Comparison of ENCODE assay signal across 8 cellular contexts in the genomic region with DNA sequence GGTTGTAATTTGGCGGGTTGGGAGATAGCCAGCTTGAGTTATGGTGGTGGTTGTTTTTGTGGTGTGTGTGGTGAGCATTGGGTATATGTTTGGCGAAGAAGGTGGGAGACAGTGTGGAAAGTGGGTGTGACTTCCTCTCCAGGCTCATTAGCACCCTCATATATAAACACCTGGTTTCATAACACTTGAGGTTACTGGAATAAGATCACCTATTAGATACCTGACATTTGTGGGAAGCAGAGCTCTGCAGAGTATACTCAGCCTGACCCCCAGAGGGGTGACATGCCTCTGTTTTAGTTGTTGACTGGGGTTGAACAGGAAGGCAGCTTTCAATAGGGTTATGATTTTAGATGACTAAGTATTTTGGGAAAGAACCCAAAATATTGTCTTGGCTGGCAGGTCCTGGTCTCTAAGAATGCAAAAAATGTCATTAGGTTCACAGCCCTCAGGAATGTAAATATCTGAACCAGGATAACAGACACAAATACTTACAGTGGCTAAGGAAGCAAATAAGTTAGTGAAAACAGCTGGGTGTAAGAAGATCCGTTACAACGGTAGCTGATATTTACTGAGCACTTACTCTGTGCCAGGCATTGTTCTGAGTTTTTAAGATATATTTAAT. TPM values are rescaled to one million over a fixed set of nuclear protein-coding genes. Genes with fewer than 3 reads are reported as not detected.
A peak's percentile ranks its signal among the peaks of the same experiment; 100 is the strongest.
DNase-seq lines count a peak whose midpoint lies in the region; ATAC-seq and TF ChIP-seq lines count a peak whose summit lies in the region.

No MANE protein-coding gene starts in this region.

- intact Hi-C loops in CD14-positive monocyte (cut with micrococcal nuclease), result no loop called here

- H3K4me2 ChIP-seq in skeletal muscle satellite cell (ENCODE audit: low read length), result peak overlapping the region; percentile 15

- H3K9ac ChIP-seq in skeletal muscle satellite cell (ENCODE audit: low read depth, low read length), result peak overlapping the region; percentile 61

- H3K4me3 ChIP-seq in skeletal muscle satellite cell (ENCODE audit: low read length) (no peak overlapping the region), H7 (ENCODE audit: insufficient read depth, low read depth, low read length) (no peak overlapping the region)

- H3K36me3 ChIP-seq in skeletal muscle satellite cell (ENCODE audit: insufficient read depth, low read length) (peaks cover 5% of the 10 kb centered on the region), H7 (replicated peaks; ENCODE audit: control insufficient read depth, insufficient read depth, low read length) (no peaks in the 10 kb centered on the region)

- peaks cover 15% of the 10 kb centered on the region for H3K4me1 ChIP-seq in skeletal muscle satellite cell (ENCODE audit: control insufficient read depth, insufficient read depth, low read length)

- H3K9me3 Mint-ChIP-seq in CD14-positive monocyte, result peaks cover 3 to 12% (median 8%) of the 10 kb centered on the region in 7 donors

- H3K27me3 ChIP-seq in skeletal muscle satellite cell (ENCODE audit: control insufficient read depth, insufficient read depth, low read length) (no peaks in the 10 kb centered on the region), H7 (ENCODE audit: control insufficient read depth, insufficient read depth, low read length) (no peaks in the 10 kb centered on the region)

- peaks cover 6% of the 10 kb centered on the region for H3K27me3 Mint-ChIP-seq in T-helper 17 cell
- H3K27me3 Mint-ChIP-seq in CD14-positive monocyte (ENCODE audit: low read depth in 3 of 3), result peaks cover 2 to 5% (median 4%) of the 10 kb centered on the region in 3 donors

- DNase-seq in GM04503 (ENCODE audit: low read depth) (peak; percentile 93), T-helper 17 cell (no peak), fibroblast of the conjunctiva (ENCODE audit: low read depth) (peak; percentile 84), CD14-positive monocyte (ENCODE audit: low spot score) (no peak), medulla oblongata (ENCODE audit: extremely low spot score) (no peak), H7 (no peak), T-helper 9 cell (no peak)

- ATAC-seq in T-helper 17 cell, result no peak

- TF ChIP-seq CTCF in CD14-positive monocyte (IDR thresholded peaks at IDR 0.05), result no peak

- H3K4me1 Mint-ChIP-seq in T-helper 17 cell (peaks cover 10% of the 10 kb centered on the region), CD14-positive monocyte (no peaks in the 10 kb centered on the region)

- H3K36me3 Mint-ChIP-seq in T-helper 17 cell (ENCODE audit: low read depth) (no peaks in the 10 kb centered on the region), CD14-positive monocyte (no peaks in the 10 kb centered on the region)

- H3K27ac Mint-ChIP-seq in T-helper 17 cell (no peak overlapping the region), CD14-positive monocyte (no peak overlapping the region)

- H3K4me3 Mint-ChIP-seq in T-helper 17 cell (peak overlapping the region; percentile 37), CD14-positive monocyte (no peak overlapping the region)

- no peaks in the 10 kb centered on the region for H3K9me3 ChIP-seq in T-helper 17 cell (ENCODE audit: control insufficient read depth, low read length, poor library complexity, severe bottlenecking)
- peaks cover 5% of the 10 kb centered on the region for H3K9me3 ChIP-seq in skeletal muscle satellite cell (replicated peaks; ENCODE audit: low read length)

RNA-seq across cellular contexts. Expression of a gene that starts 18.3 kb away (rescaled TPM):
- total RNA-seq in T-helper 17 cell, result 1 to 10 TPM; 6.8 to 9.2 TPM
- total RNA-seq in skeletal muscle satellite cell (2012; rRNA removed), result 1.7 and 4.8 TPM in 2 replicates
- polyA plus RNA-seq in CD14-positive monocyte, result 1 to 10 TPM; 3.5 to 5.7 TPM
- total RNA-seq in H7 (2014; rRNA removed; shearing (Covaris generic)), result 2.3 and 6.9 TPM in 2 replicates

RNA-seq across cellular contexts. Expression of a gene that starts 51.8 kb away (rescaled TPM):
- total RNA-seq in T-helper 17 cell, result 100 to 1,000 TPM in 1 of 2 donors, 1 to 10 TPM in 1; 7.8 to 283 TPM
- 71.7 and 83.9 TPM in 2 replicates for total RNA-seq in skeletal muscle satellite cell (2012; rRNA removed)
- 1 to 10 TPM; 1.3 to 1.6 TPM for polyA plus RNA-seq in CD14-positive monocyte
- total RNA-seq in H7 (2014; rRNA removed; shearing (Covaris generic)), result 0.07 and 0.35 TPM in 2 replicates

Comparison
In these comparisons a context has a peak if more than half of its experiments do, and no peak if none do; other contexts are left out.
1. DNase-seq: peak in GM04503 (single experiment) and fibroblast of the conjunctiva (single experiment); none in T-helper 17 cell (0 of 3), CD14-positive monocyte (single experiment), medulla oblongata (single experiment), H7 (single experiment) and T-helper 9 cell (single experiment).